1 cellular context compared by ENCODE assay signal in the genomic region with DNA sequence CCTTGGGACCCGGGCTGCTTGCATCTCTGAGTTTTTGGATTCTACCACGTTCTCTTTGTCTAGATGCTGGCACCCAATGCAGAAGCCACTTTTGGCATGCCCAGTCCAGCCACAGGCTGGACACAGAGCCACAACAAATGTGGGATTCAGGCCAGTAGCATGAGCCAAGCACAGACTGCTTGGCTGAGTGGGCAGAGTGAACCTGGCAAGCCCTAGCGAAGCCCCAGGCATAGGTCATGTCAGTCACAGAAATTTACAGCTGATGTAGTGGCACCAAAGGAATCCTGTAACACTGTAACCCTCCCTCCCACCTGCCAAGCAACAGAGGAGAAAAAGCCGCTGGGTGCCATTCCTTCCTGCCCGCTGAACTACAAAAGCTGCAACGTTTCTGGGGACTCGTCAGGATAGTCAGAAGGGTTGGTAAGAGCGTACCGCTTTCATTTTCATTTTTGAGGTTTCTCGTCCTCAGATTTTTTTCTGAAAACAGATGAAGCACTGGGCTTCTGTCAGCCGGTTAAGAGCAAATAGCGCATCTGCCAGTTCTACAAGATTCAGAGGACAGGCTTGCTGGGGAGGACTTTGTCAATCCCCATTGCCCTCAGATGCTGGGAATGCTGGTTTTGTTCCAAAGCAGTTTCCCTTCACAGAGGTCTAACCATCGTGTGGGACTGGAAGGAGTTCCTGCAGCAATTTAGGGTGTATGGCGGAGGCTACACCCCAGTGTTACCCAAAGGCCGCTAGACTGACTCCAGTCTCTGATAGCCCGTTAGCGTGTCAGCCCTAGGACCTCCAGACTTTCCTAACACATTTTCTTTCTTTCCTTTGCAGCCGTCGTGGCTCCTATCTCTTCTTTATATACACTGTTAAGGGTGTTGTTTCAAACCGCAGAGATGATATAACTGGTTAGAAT.
TF ChIP-seq lines count a peak whose summit lies in the region.

No MANE protein-coding gene starts in this region.

TF ChIP-seq in SK-N-SH, 30 proteins besides CTCF, POLR2A, EP300 and RAD21 (continued from another document):
- no peak for TF ChIP-seq RCOR1 (IDR thresholded peaks at IDR 0.05; ENCODE audit: low read length)
- no peak for TF ChIP-seq SIN3A (IDR thresholded peaks at IDR 0.05; ENCODE audit: borderline replicate concordance, low read depth, low read length)
- TF ChIP-seq GATA2 (CRISPR knock-in tag; IDR thresholded peaks at IDR 0.05): no peak
- TF ChIP-seq, protein P1, sequence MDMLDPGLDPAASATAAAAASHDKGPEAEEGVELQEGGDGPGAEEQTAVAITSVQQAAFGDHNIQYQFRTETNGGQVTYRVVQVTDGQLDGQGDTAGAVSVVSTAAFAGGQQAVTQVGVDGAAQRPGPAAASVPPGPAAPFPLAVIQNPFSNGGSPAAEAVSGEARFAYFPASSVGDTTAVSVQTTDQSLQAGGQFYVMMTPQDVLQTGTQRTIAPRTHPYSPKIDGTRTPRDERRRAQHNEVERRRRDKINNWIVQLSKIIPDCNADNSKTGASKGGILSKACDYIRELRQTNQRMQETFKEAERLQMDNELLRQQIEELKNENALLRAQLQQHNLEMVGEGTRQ (IDR thresholded peaks at IDR 0.05; ENCODE audit: borderline replicate concordance, low read depth, low read length): no peak
